Comparison of ENCODE assay signal across 13 cellular contexts in the genomic region with DNA sequence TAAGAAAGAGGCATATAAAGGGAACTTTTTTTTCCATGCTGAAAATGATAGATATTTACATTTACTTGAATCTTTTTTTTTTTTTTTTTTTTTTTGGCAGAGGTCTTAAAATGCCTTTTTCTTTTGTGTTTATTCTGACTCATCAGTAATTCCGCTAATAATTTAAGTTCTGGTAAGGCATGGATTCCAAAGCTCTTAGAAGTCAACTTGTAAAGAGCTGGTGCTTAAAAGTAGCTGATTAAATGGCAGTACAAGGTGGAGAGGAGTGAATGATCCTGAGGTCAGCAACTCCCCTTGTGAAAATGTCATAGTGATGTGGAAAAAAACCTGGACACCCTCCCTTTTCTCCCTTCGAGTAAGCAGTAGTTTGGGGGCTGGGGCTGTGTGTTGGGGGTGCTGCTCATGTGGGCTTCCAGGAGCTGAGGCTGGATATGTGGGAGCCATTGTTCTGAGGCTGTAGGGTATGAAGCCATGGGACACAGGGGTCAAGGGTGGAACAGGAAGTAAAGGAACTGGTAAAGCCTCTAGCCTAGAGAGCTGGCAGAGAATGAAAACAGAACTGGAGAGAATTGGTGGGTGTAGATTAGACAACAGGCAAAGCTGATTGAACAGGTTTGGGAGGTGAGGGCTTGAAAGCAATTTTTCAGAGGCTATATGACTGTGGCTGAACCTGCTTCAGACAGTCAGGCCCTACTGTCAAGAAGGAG. TPM values are rescaled to one million over a fixed set of nuclear protein-coding genes. Genes with fewer than 3 reads are reported as not detected.
A peak's percentile ranks its signal among the peaks of the same experiment; 100 is the strongest.
DNase-seq lines count a peak whose midpoint lies in the region; ATAC-seq and TF ChIP-seq lines count a peak whose summit lies in the region.
"Had no signal": no experiment of that assay in that cellular context is flagged by ENCODE, and none has a peak within 500 bp of the region (broad histone marks: within the 10 kb centered on the region; RNA-seq: fewer than 3 reads in every experiment).

No MANE protein-coding gene starts in this region.

- H3K79me2 ChIP-seq in Loucy (ENCODE audit: insufficient read depth, low read length): no peaks in the 10 kb centered on the region

- H3K27me3 ChIP-seq in Loucy (ENCODE audit: insufficient read depth, low read length, poor library complexity, severe bottlenecking): no peaks in the 10 kb centered on the region

- no peak for TF ChIP-seq CTCF in Loucy (conservative IDR thresholded peaks at IDR 0.05; ENCODE audit: low read length)
- no peak for TF ChIP-seq CTCF in retinal pigment epithelial cell (conservative IDR thresholded peaks at IDR 0.05; ENCODE audit: low read depth, low read length)

- H3K4me1 ChIP-seq in Loucy (ENCODE audit: insufficient read depth, low read length, poor library complexity, severe bottlenecking): no peaks in the 10 kb centered on the region

- peak; percentile 5 for DNase-seq in Daoy (ENCODE audit: low read depth)
- peak; percentile 88 for DNase-seq in retinal pigment epithelial cell (ENCODE audit: low read depth)
- DNase-seq in ureter (ENCODE audit: low spot score): no peak
- no peak for DNase-seq in effector CD4-positive, alpha-beta T cell
- DNase-seq in left cardiac atrium: no peak
- no peak for DNase-seq in hypothalamus (lab: John Stamatoyannopoulos, UW)
- DNase-seq: activated CD4-positive, alpha-beta T cell treated with anti-CD3 and anti-CD28 coated beads for 36 hours; activated T-cell treated with anti-CD3 and anti-CD28 coated beads, Interleukin-2, amount 50 U/mL, for 1 hour; H7; NCI-H1092; T-helper 1 cell had no signal

- no peak overlapping the region for H3K4me2 ChIP-seq in Loucy (ENCODE audit: low read depth, low read length, poor library complexity, severe bottlenecking)

- no peaks in the 10 kb centered on the region; the same call in 1 of the 2 replicates for H3K9me2 ChIP-seq in Loucy (replicated peaks; ENCODE audit: low read depth, low read length)

- no peaks in the 10 kb centered on the region for H3F3A ChIP-seq in Loucy (ENCODE audit: low read depth)

- no peaks in the 10 kb centered on the region for H3K9me3 ChIP-seq in Loucy (ENCODE audit: insufficient read depth, low read depth, low read length)

- H3K4me3 ChIP-seq in Loucy (ENCODE audit: low read length, poor library complexity, severe bottlenecking) (no peak overlapping the region), retinal pigment epithelial cell (ENCODE audit: low read length) (no peak overlapping the region)

- H3K9ac ChIP-seq in Loucy (ENCODE audit: low read depth, low read length, poor library complexity, severe bottlenecking): no peak overlapping the region

- no peaks in the 10 kb centered on the region for H4K20me1 ChIP-seq in Loucy (ENCODE audit: insufficient read depth, low read length, poor library complexity, severe bottlenecking)

- H3K36me3 ChIP-seq in Loucy (ENCODE audit: insufficient read depth, low read length): no peaks in the 10 kb centered on the region

- intact Hi-C loops in left cardiac atrium (cut with DNase I): no loop called here

- H2AFZ ChIP-seq in Loucy (ENCODE audit: low read length): 0 out of 2 replicates have a peak overlapping the region, but pooled peaks have one; percentile 24

- peak; percentile 52 for ATAC-seq in esophagus mucosa
- no peak for ATAC-seq in left cardiac atrium
- ATAC-seq: activated CD4-positive, alpha-beta T cell treated with anti-CD3 and anti-CD28 coated beads for 36 hours had no signal

RNA-seq across cellular contexts. Expression of a gene that starts 41.0 kb away (rescaled TPM):
- 1.3 and 2.7 TPM in 2 replicates for total RNA-seq in Daoy (2014; rRNA removed; shearing (Covaris generic))
- total RNA-seq in esophagus mucosa (2.1 TPM), ureter (not detected), left cardiac atrium (10 to 100 TPM; 14.3 to 22.4 TPM)

Comparison
In these comparisons a context has a peak if more than half of its experiments do, and no peak if none do; other contexts are left out.
1. DNase-seq: peak in Daoy (single experiment) and retinal pigment epithelial cell (single experiment); none in ureter (single experiment), effector CD4-positive, alpha-beta T cell (single experiment), left cardiac atrium (single experiment) and hypothalamus (0 of 51).